In the genomic region with DNA sequence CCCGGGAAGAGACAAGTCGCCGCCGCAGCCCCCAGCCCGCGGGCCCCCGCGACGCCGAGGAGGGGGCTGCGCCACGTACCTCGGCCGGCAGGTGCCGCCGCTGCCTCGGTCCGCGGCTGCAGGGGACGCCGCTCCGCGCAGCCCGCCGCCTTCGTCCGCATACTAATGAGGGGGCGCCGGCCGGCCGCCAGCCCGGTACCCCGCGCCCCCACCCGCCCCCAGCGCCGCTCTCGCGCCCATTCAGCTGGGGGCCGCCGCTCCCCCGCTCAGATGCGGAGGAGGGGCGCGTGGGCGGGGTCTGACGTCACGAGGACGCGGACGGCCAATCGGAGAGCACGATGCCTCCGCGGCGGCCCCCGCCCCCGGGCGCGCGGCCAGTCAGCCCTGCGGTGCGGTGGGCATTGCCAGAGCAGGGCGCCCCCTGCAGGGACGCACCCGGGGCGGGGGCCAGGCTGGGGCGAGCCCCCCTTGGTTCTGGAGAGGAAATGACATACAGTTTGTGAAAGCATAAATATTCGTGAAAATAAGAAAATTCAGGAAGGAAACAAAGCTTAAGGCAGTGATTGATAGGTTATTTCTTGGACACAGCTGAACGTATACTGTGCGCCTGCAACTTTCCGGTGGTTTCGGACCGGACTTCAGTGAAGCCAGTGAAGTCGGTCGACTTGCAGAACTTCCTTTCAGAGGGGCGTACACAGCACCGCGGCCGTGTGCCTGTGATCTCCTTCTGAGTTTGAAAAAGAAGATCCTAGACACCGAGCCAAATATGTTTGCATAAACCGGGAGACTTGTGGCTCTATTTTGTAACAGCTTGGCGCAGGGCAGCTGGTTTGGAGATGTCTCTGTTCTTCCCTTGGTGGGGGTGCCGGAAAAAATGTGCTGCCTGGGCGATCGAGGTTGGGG, we compare ENCODE assay signal across 8 cellular contexts. TPM values are rescaled to one million over a fixed set of nuclear protein-coding genes. Genes with fewer than 3 reads are reported as not detected.
DNase-seq lines count a peak whose midpoint lies in the region; ATAC-seq and TF ChIP-seq lines count a peak whose summit lies in the region.

A gene (minus strand): TSS at position 246 of the 903 bp plus-strand sequence. CDS start 85 bp downstream, at position 161.

- TF ChIP-seq POLR2A in Raji (IDR thresholded peaks at IDR 0.05; ENCODE audit: insufficient read depth, low read depth, low read length) = 0 out of 2 replicates have a peak, but pooled peaks have one; percentile 15

- peak within 1 kb of the TSS; percentile 75 for H3K27ac Mint-ChIP-seq in neural crest cell (ENCODE audit: unreplicated experiment)

- TF ChIP-seq CTCF in fibroblast of villous mesenchyme (IDR thresholded peaks at IDR 0.05; ENCODE audit: insufficient read depth, low read depth, low read length) (peak; percentile 60), neural crest cell (conservative IDR thresholded peaks at IDR 0.05) (peak; percentile 76)

- H3K27me3 Mint-ChIP-seq in neural crest cell (ENCODE audit: low read depth) = peaks cover 10% of the 10 kb centered on the region

- peaks cover 59% of the 10 kb centered on the region for H3K4me1 Mint-ChIP-seq in neural crest cell

- H3K36me3 Mint-ChIP-seq in neural crest cell (ENCODE audit: low read depth) = no peaks in the 10 kb centered on the region

- peak within 1 kb of the TSS; percentile 90 for H3K4me3 Mint-ChIP-seq in neural crest cell

- peak; percentile 84 for ATAC-seq in GM21825 (IDR thresholded peaks at IDR 0.05; ENCODE audit: unreplicated experiment)

- DNase-seq in Daoy (ENCODE audit: low read depth) (peak; percentile 92), Kasumi-1 (lab: John Stamatoyannopoulos, UW) (peak; percentile 96 to 100), fibroblast of villous mesenchyme (ENCODE audit: low read depth) (peak; percentile 87), neural crest cell (ENCODE audit: low read depth, low spot score) (peak; percentile 89), stromal cell of bone marrow (ENCODE audit: low read depth) (peak; percentile 61)
- DNase-seq in activated effector memory CD4-positive, alpha-beta T cell treated with anti-CD3 and anti-CD28 coated beads, Interleukin-2, amount 50 U/mL, for 16 hours = peak; percentile 97

- H3K9me3 Mint-ChIP-seq in neural crest cell = no peaks in the 10 kb centered on the region

- peak within 1 kb of the TSS; percentile 82 for H3K4me3 ChIP-seq in fibroblast of villous mesenchyme (ENCODE audit: low read depth, low read length)

RNA-seq across cellular contexts. Expression of the gene that starts here (rescaled TPM):
- 24.5 and 31.9 TPM in 2 replicates for total RNA-seq in Daoy (2014; rRNA removed; shearing (Covaris generic))
- total RNA-seq in fibroblast of villous mesenchyme (25.8 and 27.6 TPM in 2 replicates), neural crest cell (16.0 and 17.6 TPM in 2 replicates)

Comparison
In these comparisons a context has a peak if more than half of its experiments do, and no peak if none do; other contexts are left out.
1. Peak in every context shown above with its lines: DNase-seq, ATAC-seq and H3K4me3 ChIP-seq.